ENCODE assay signal across 18 cellular contexts in the genomic region with DNA sequence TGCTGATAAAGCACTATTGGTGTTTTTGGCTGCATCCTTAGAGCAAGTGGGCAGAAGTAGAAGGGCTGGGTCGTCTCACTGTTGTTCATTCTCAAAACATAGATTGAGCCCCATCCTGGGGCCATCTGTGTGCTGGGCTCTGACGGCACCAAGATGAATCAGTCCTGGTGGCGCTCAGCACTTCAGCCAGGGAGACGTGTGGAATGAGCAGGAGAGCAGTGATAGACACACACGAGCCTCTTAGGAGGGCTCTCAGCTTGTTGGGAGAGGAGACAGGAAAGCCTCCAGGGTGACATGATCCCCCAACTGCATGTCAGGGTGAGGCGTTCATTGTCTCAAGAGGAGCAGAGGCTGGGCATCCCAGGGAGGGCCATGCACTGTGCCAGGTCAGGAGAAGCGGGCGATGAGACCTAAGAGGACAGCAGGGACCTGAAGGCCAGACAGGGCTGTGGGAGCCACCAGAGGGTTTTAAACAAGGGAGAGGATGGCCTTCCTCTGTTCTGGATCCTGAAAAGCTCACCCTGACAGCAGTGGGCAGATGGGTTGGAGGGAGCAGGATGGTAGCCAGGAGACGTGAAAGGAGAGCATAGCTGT.
A peak's percentile ranks its signal among the peaks of the same experiment; 100 is the strongest.
DNase-seq lines count a peak whose midpoint lies in the region; ATAC-seq lines count a peak whose summit lies in the region.
"Had no signal": no experiment of that assay in that cellular context is flagged by ENCODE, and none has a peak within 500 bp of the region (broad histone marks: within the 10 kb centered on the region; RNA-seq: fewer than 3 reads in every experiment).

No MANE protein-coding gene starts in this region.

- H3K4me1 ChIP-seq in right cardiac atrium (ENCODE audit: control insufficient read depth, insufficient read depth, low read length) (peaks cover 16% of the 10 kb centered on the region), mesenchymal stem cell (ENCODE audit: control insufficient read depth, insufficient read depth, low read depth, low read length) (peaks cover 35% of the 10 kb centered on the region)
- H3K4me1 ChIP-seq: Caco-2 had no signal

- H3K36me3 Mint-ChIP-seq in activated T-helper 17 cell treated with anti-CD3 and anti-CD28 coated beads, Interleukin-2, amount 50 U/mL, for 72 hours (ENCODE audit: low read depth) = no peaks in the 10 kb centered on the region
- H3K36me3 Mint-ChIP-seq: CD4-positive, CD25-positive, alpha-beta regulatory T cell had no signal

- H3K4me3 ChIP-seq in right cardiac atrium (ENCODE audit: low read length) (no peak overlapping the region), mesenchymal stem cell (ENCODE audit: insufficient read depth in 1 of 2, low read depth in 1 of 2, low read length in 2 of 2) (no peak overlapping the region)
- H3K4me3 ChIP-seq: K562 had no signal

- H3K27ac Mint-ChIP-seq in activated T-helper 17 cell treated with anti-CD3 and anti-CD28 coated beads, Interleukin-2, amount 50 U/mL, for 72 hours = peak overlapping the region; percentile 51
- H3K27ac Mint-ChIP-seq: CD4-positive, CD25-positive, alpha-beta regulatory T cell had no signal

- no peak overlapping the region for H2AFZ ChIP-seq in mesenchymal stem cell (ENCODE audit: low read depth, low read length)

- no peak overlapping the region for H3K18ac ChIP-seq in mesenchymal stem cell (ENCODE audit: low read depth in 1 of 2, low read length in 2 of 2)

- H4K8ac ChIP-seq in mesenchymal stem cell (ENCODE audit: low read length) = no peak overlapping the region

- H3K79me1 ChIP-seq in mesenchymal stem cell (replicated peaks; ENCODE audit: low read length, poor library complexity, severe bottlenecking) = peaks cover 18% of the 10 kb centered on the region

- H2BK12ac ChIP-seq in mesenchymal stem cell (ENCODE audit: low read length in 2 of 2) = no peak overlapping the region

- no peak overlapping the region for H2BK15ac ChIP-seq in mesenchymal stem cell (ENCODE audit: low read depth, poor library complexity, severe bottlenecking)

- peaks cover 29 to 79% of the 10 kb centered on the region in 2 experiments for H3K36me3 ChIP-seq in mesenchymal stem cell (ENCODE audit: control insufficient read depth in 1 of 2, insufficient read depth in 2 of 2, low read depth in 1 of 2, low read length in 2 of 2)

- H2BK5ac ChIP-seq in mesenchymal stem cell (ENCODE audit: low read depth, low read length, poor library complexity, severe bottlenecking) = no peak overlapping the region

- no peak overlapping the region for H3K4me2 ChIP-seq in mesenchymal stem cell (ENCODE audit: low read length, poor library complexity, severe bottlenecking)

- no peak overlapping the region for H3K14ac ChIP-seq in mesenchymal stem cell (ENCODE audit: low read length in 2 of 2)

- H3K9me3 ChIP-seq in right cardiac atrium (ENCODE audit: control insufficient read depth, low read length) (no peaks in the 10 kb centered on the region), mesenchymal stem cell (ENCODE audit: control insufficient read depth, low read length) (no peaks in the 10 kb centered on the region)
- H3K9me3 ChIP-seq: Caco-2 had no signal

- H3K27ac ChIP-seq in right cardiac atrium (ENCODE audit: low read length) (no peak overlapping the region), mesenchymal stem cell (ENCODE audit: low read length, poor library complexity, severe bottlenecking) (no peak overlapping the region)

- 84% methylated on average over 9 of the region's 9 CpGs for WGBS in right cardiac atrium
- WGBS in mesenchymal stem cell = 61% methylated on average over 9 of the region's 9 CpGs

- H2BK120ac ChIP-seq in mesenchymal stem cell (ENCODE audit: low read depth, low read length) = no peak overlapping the region

- no peaks in the 10 kb centered on the region for H3K27me3 ChIP-seq in right cardiac atrium (ENCODE audit: control insufficient read depth, insufficient read depth)
- no peaks in the 10 kb centered on the region for H3K27me3 ChIP-seq in mesenchymal stem cell (ENCODE audit: control insufficient read depth in 1 of 2, insufficient read depth in 1 of 2, low read length in 2 of 2)

- H3K9me3 Mint-ChIP-seq in activated T-helper 17 cell treated with anti-CD3 and anti-CD28 coated beads, Interleukin-2, amount 50 U/mL, for 72 hours = no peaks in the 10 kb centered on the region
- H3K9me3 Mint-ChIP-seq: CD4-positive, CD25-positive, alpha-beta regulatory T cell had no signal

- no peak overlapping the region for H3K4me3 Mint-ChIP-seq in activated T-helper 17 cell treated with anti-CD3 and anti-CD28 coated beads, Interleukin-2, amount 50 U/mL, for 72 hours

- H4K91ac ChIP-seq in mesenchymal stem cell (ENCODE audit: low read length) = no peak overlapping the region

- DNase-seq in right cardiac atrium (peak in 2 of 3 donors; percentile 7 to 9), Right ventricle myocardium superior (no peak), mesenchymal stem cell (peak; percentile 11), NCI-H1436 treated with DMSO at 0.1 percent for 48 hours (lab: John Stamatoyannopoulos, UW) (no peak)
- DNase-seq: AML-193; Caco-2; CD4-positive, CD25-positive, alpha-beta regulatory T cell; DMS53; H7; NCI-H146; NCI-H2081 treated with DMSO at 0.1 percent for 48 hours; NCI-H510A; NCI-H774; PC-3 had no signal

- ATAC-seq in right cardiac atrium (no peak), Right ventricle myocardium superior (ENCODE audit: poor library complexity) (no peak), HG02759 (IDR thresholded peaks at IDR 0.05; ENCODE audit: unreplicated experiment) (no peak), HG03460 (IDR thresholded peaks at IDR 0.05; ENCODE audit: unreplicated experiment) (no peak)
- ATAC-seq in activated T-helper 17 cell treated with anti-CD3 and anti-CD28 coated beads, Interleukin-2, amount 50 U/mL, for 72 hours (replicated peaks) = no peak
- ATAC-seq: PC-3 had no signal

- intact Hi-C loops in right cardiac atrium (cut with DNase I) = no loop called here
- intact Hi-C loops in Right ventricle myocardium superior (cut with DNase I) = no loop called here

- no peak overlapping the region for H3K23ac ChIP-seq in mesenchymal stem cell (ENCODE audit: low read length in 2 of 2)

- no peak overlapping the region for H2AK5ac ChIP-seq in mesenchymal stem cell (ENCODE audit: low read length, severe bottlenecking)

- no peak overlapping the region for H3K4ac ChIP-seq in mesenchymal stem cell (ENCODE audit: low read depth in 1 of 2, low read length in 2 of 2)

- H3K27me3 Mint-ChIP-seq in activated T-helper 17 cell treated with anti-CD3 and anti-CD28 coated beads, Interleukin-2, amount 50 U/mL, for 72 hours = peaks cover 4% of the 10 kb centered on the region

- no peak overlapping the region for H3K9ac ChIP-seq in mesenchymal stem cell (ENCODE audit: low read length)

- no peaks in the 10 kb centered on the region for H3K4me1 Mint-ChIP-seq in activated T-helper 17 cell treated with anti-CD3 and anti-CD28 coated beads, Interleukin-2, amount 50 U/mL, for 72 hours
- H3K4me1 Mint-ChIP-seq: CD4-positive, CD25-positive, alpha-beta regulatory T cell had no signal

Comparison
In these comparisons a context has a peak if more than half of its experiments do, and no peak if none do; other contexts are left out.
1. DNase-seq: peak in right cardiac atrium (2 of 3) and mesenchymal stem cell (single experiment); none in Right ventricle myocardium superior (single experiment) and NCI-H1436 treated with DMSO at 0.1 percent for 48 hours (single experiment).